In genomic region chr18:22411442-22411841, GRCh38 we compare ENCODE assay signal across 18 cellular contexts. TPM values are rescaled to one million over a fixed set of nuclear protein-coding genes. Genes with fewer than 3 reads are reported as not detected.
A peak's percentile ranks its signal among the peaks of the same experiment; 100 is the strongest.
DNase-seq lines count a peak whose midpoint lies in the region; ATAC-seq and TF ChIP-seq lines count a peak whose summit lies in the region.
"Had no signal": no experiment of that assay in that cellular context is flagged by ENCODE, and none has a peak within 500 bp of the region (broad histone marks: within the 10 kb centered on the region; RNA-seq: fewer than 3 reads in every experiment).

No MANE protein-coding gene starts in this region.

- no peak for TF ChIP-seq CTCF in smooth muscle cell (IDR thresholded peaks at IDR 0.05; ENCODE audit: borderline replicate concordance, insufficient read depth, poor library complexity, severe bottlenecking)

- H3K36me3 ChIP-seq in smooth muscle cell (ENCODE audit: low read depth), result no peaks in the 10 kb centered on the region

- H3K79me2 ChIP-seq in smooth muscle cell (ENCODE audit: low read depth), result no peaks in the 10 kb centered on the region

- peak overlapping the region; percentile 6 for H2AFZ ChIP-seq in smooth muscle cell (ENCODE audit: low read depth)

- 27% methylated on average over 5 of the region's 5 CpGs for WGBS in smooth muscle cell (ENCODE audit: low lambda C conversion rate)

- no peak overlapping the region for H3K9ac ChIP-seq in smooth muscle cell (ENCODE audit: low read depth)

- no peaks in the 10 kb centered on the region for H3F3A ChIP-seq in smooth muscle cell (ENCODE audit: low read depth)

- H3K27ac ChIP-seq in smooth muscle cell (ENCODE audit: low read depth), result no peak overlapping the region
- H3K27ac ChIP-seq: C4-2B had no signal

- ATAC-seq in Right ventricle myocardium superior (ENCODE audit: poor library complexity), result peak; percentile 29
- no peak for ATAC-seq in Right ventricle myocardium inferior
- ATAC-seq: CD8-positive, alpha-beta T cell; HepG2 had no signal

- H3K4me2 ChIP-seq in smooth muscle cell, result no peak overlapping the region

- no peaks in the 10 kb centered on the region for H3K27me3 ChIP-seq in smooth muscle cell (ENCODE audit: low read depth)

- no peaks in the 10 kb centered on the region for H4K20me1 ChIP-seq in smooth muscle cell (ENCODE audit: low read depth)

- intact Hi-C loops in Right ventricle myocardium superior (cut with DNase I), result no loop called here
- intact Hi-C loops in Right ventricle myocardium inferior (cut with DNase I), result no loop called here

- no peak overlapping the region for H3K4me3 ChIP-seq in smooth muscle cell

- DNase-seq in Right ventricle myocardium superior (no peak), Right ventricle myocardium inferior (ENCODE audit: missing footprints) (no peak), NCI-H524 treated with DMSO at 0.1 percent for 48 hours (lab: John Stamatoyannopoulos, UW) (peak; percentile 6), left kidney (ENCODE audit: low read depth, low spot score) (peak; percentile 15), smooth muscle cell (lab: John Stamatoyannopoulos, UW; ENCODE audit: unreplicated experiment) (no peak), Ammon's horn (ENCODE audit: low spot score) (no peak), CD1c-positive myeloid dendritic cell (ENCODE audit: extremely low spot score) (no peak), NCI-H1105 (lab: John Stamatoyannopoulos, UW) (no peak)
- DNase-seq: Calu3; CD8-positive, alpha-beta T cell; DMS79 treated with DMSO at 0.1 percent for 48 hours; GF-D8; H9 had no signal

- no peaks in the 10 kb centered on the region for H3K9me3 ChIP-seq in smooth muscle cell (replicated peaks; ENCODE audit: low read depth)

- no peaks in the 10 kb centered on the region for H3K4me1 ChIP-seq in smooth muscle cell (ENCODE audit: low read depth)

RNA-seq across cellular contexts. Expression of gene CTAGE1, which starts 6.3 kb away (rescaled TPM):
- total RNA-seq in Right ventricle myocardium superior (not detected), Right ventricle myocardium inferior (not detected), smooth muscle cell (not detected in 2 replicates)
- polyA plus RNA-seq in smooth muscle cell, result not detected in 2 replicates
- total RNA-seq: A172; Calu3; CD8-positive, alpha-beta T cell; H1; H9 had no signal
- polyA plus RNA-seq: BJ, H1, HepG2 had no signal

Comparison
In these comparisons a context has a peak if more than half of its experiments do, and no peak if none do; other contexts are left out.
1. DNase-seq: peak in NCI-H524 treated with DMSO at 0.1 percent for 48 hours (single experiment) and left kidney (single experiment); none in Right ventricle myocardium superior (single experiment), Right ventricle myocardium inferior (single experiment), smooth muscle cell (single experiment), Ammon's horn (single experiment), CD1c-positive myeloid dendritic cell (single experiment) and NCI-H1105 (single experiment).